ENCODE assay signal across 10 cellular contexts in the genomic region with DNA sequence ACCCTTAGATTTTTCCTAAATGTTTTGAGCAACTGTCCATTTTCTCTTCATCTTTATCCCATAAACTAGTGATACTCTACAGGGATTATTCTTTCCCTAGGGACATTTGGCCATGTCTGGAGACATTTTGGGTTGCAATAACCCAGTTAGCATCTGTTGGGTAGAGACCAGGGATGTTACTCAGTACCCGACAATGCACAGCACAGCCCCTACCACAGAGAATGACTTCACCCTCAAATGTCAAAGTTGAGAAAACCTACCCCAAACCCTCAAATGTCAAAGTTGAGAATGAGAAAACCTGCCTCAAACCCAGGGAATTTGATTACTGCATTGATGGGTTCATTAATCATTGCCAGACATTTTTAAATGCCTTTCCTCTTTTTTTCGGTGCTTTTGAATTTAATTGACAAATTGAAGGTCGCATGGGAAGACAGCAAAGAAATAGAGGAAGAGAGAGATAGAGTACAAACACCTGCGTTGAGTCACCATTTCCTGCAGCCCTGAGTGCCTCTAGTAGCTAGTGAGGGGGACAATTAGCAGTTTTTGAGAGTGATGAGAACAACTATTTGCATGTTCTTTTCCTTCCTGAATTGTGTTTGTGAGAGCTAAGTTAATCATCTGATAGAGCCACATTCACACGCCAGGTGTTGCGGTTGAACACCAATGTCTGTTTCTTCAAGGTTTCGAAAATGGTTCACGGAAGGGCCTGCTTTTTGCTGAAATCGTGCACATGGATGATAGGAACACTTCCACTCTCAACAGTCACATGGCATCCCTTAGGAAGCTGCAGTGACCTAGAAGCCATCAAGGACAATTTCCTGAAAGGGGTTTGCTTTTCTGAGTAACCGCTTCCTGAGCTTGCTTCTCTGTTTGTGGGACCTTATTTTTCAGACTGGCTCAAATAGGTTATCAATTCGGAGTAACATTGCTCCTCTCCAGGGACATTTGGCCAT.
A peak's percentile ranks its signal among the peaks of the same experiment; 100 is the strongest.
DNase-seq lines count a peak whose midpoint lies in the region; ATAC-seq and TF ChIP-seq lines count a peak whose summit lies in the region.
"Had no signal": no experiment of that assay in that cellular context is flagged by ENCODE, and none has a peak within 500 bp of the region (broad histone marks: within the 10 kb centered on the region; RNA-seq: fewer than 3 reads in every experiment).

No MANE protein-coding gene starts in this region.

- no peak for TF ChIP-seq CTCF in mesothelial cell of epicardium (IDR thresholded peaks at IDR 0.05; ENCODE audit: unreplicated experiment)
- no peak for TF ChIP-seq CTCF in WERI-Rb-1 (IDR thresholded peaks at IDR 0.05; ENCODE audit: low read depth, low read length)

- H3K9me3 Mint-ChIP-seq in T-helper 1 cell treated with Interleukin-12 subunit alpha and Interleukin-12 subunit beta and Interleukin-4 antibody, amounts not matched to agents 30 μg/mL and 1 μg/mL, for 36 hours: no peaks in the 10 kb centered on the region
- no peaks in the 10 kb centered on the region for H3K9me3 Mint-ChIP-seq in mesothelial cell of epicardium
- H3K9me3 Mint-ChIP-seq: T-helper 2 cell treated with Interferon-gamma antibody and Interleukin-4, amounts not matched to agents 5 μg/mL and 100 μg/mL, for 36 hours had no signal

- no peaks in the 10 kb centered on the region for H3K27me3 ChIP-seq in WERI-Rb-1 (ENCODE audit: insufficient read depth, low read depth, severe bottlenecking)

- DNase-seq in NCI-H524 (lab: John Stamatoyannopoulos, UW) (no peak), mesothelial cell of epicardium (ENCODE audit: low spot score in 2 of 2, unreplicated experiment in 2 of 2) (no peak), EL (no peak), WERI-Rb-1 (no peak)
- DNase-seq: left ventricle myocardium inferior had no signal

- no peaks in the 10 kb centered on the region for H3K27me3 Mint-ChIP-seq in T-helper 1 cell treated with Interleukin-12 subunit alpha and Interleukin-12 subunit beta and Interleukin-4 antibody, amounts not matched to agents 30 μg/mL and 1 μg/mL, for 36 hours (ENCODE audit: low read depth)
- no peaks in the 10 kb centered on the region for H3K27me3 Mint-ChIP-seq in mesothelial cell of epicardium (ENCODE audit: low read depth)

- H3K36me3 ChIP-seq in WERI-Rb-1: no peaks in the 10 kb centered on the region
- H3K36me3 ChIP-seq: left ventricle myocardium inferior had no signal

- H3K4me3 Mint-ChIP-seq in T-helper 1 cell treated with Interleukin-12 subunit alpha and Interleukin-12 subunit beta and Interleukin-4 antibody, amounts not matched to agents 30 μg/mL and 1 μg/mL, for 36 hours: no peak overlapping the region
- H3K4me3 Mint-ChIP-seq in mesothelial cell of epicardium: no peak overlapping the region
- H3K4me3 Mint-ChIP-seq: T-helper 2 cell treated with Interferon-gamma antibody and Interleukin-4, amounts not matched to agents 5 μg/mL and 100 μg/mL, for 36 hours had no signal

- ATAC-seq in GM18502 (IDR thresholded peaks at IDR 0.05; ENCODE audit: poor library complexity, unreplicated experiment): peak; percentile 98
- peak; percentile 96 for ATAC-seq in GM19467 (IDR thresholded peaks at IDR 0.05; ENCODE audit: unreplicated experiment)
- ATAC-seq in HG03060 (IDR thresholded peaks at IDR 0.05; ENCODE audit: low read depth, unreplicated experiment): peak; percentile 93

- H3K27ac Mint-ChIP-seq in T-helper 1 cell treated with Interleukin-12 subunit alpha and Interleukin-12 subunit beta and Interleukin-4 antibody, amounts not matched to agents 30 μg/mL and 1 μg/mL, for 36 hours: peak overlapping the region; percentile 49
- no peak overlapping the region for H3K27ac Mint-ChIP-seq in mesothelial cell of epicardium
- H3K27ac Mint-ChIP-seq: T-helper 2 cell treated with Interferon-gamma antibody and Interleukin-4, amounts not matched to agents 5 μg/mL and 100 μg/mL, for 36 hours had no signal

- no peaks in the 10 kb centered on the region for H3K36me3 Mint-ChIP-seq in T-helper 1 cell treated with Interleukin-12 subunit alpha and Interleukin-12 subunit beta and Interleukin-4 antibody, amounts not matched to agents 30 μg/mL and 1 μg/mL, for 36 hours (ENCODE audit: low read depth)
- H3K36me3 Mint-ChIP-seq in mesothelial cell of epicardium: no peaks in the 10 kb centered on the region

- H3K4me3 ChIP-seq in WERI-Rb-1 (ENCODE audit: low read depth, low read length): no peak overlapping the region
- H3K4me3 ChIP-seq: left ventricle myocardium inferior had no signal

- no peak overlapping the region for H3K27ac ChIP-seq in WERI-Rb-1
- H3K27ac ChIP-seq: left ventricle myocardium inferior had no signal

- no peaks in the 10 kb centered on the region for H3K9me3 ChIP-seq in WERI-Rb-1 (ENCODE audit: severe bottlenecking)
- H3K9me3 ChIP-seq: left ventricle myocardium inferior had no signal

- H3K4me1 Mint-ChIP-seq in T-helper 1 cell treated with Interleukin-12 subunit alpha and Interleukin-12 subunit beta and Interleukin-4 antibody, amounts not matched to agents 30 μg/mL and 1 μg/mL, for 36 hours (ENCODE audit: low read depth): peaks cover 7% of the 10 kb centered on the region
- H3K4me1 Mint-ChIP-seq in mesothelial cell of epicardium: no peaks in the 10 kb centered on the region
